Comparison of ENCODE assay signal across 8 cellular contexts in genomic region chr19:56393119-56394012, GRCh38.
A peak's percentile ranks its signal among the peaks of the same experiment; 100 is the strongest.
DNase-seq lines count a peak whose midpoint lies in the region; ATAC-seq and TF ChIP-seq lines count a peak whose summit lies in the region.

ZNF582 (minus strand) TSS chr19:56393534; CDS start chr19:56391752, 1,782 bp downstream.

- DNase-seq in AML-193 (lab: John Stamatoyannopoulos, UW), result peak; percentile 83 to 90
- DNase-seq in NCI-H748 (lab: John Stamatoyannopoulos, UW; ENCODE audit: unreplicated experiment), result peak; percentile 98
- DNase-seq in activated CD8-positive, alpha-beta memory T cell treated with anti-CD3 and anti-CD28 coated beads, Interleukin-2, amount 50 U/mL, for 48 hours, result peak; percentile 89
- peak; percentile 98 for DNase-seq in epithelial cell of esophagus (ENCODE audit: low read depth)
- peak; percentile 97 for DNase-seq in middle frontal gyrus (ENCODE audit: extremely low spot score, low spot score)
- peak; percentile 75 to 83 for DNase-seq in stimulated activated CD8-positive, alpha-beta memory T cell treated with anti-CD3 and anti-CD28 coated beads, Interleukin-2, amount 100 ng/mL, for 1 hour (ENCODE audit: low read depth in 2 of 2)

- TF ChIP-seq CTCF in epithelial cell of esophagus (IDR thresholded peaks at IDR 0.05; ENCODE audit: insufficient read depth, low read depth, low read length, missing control alignments), result peak; percentile 74

- peak within 1 kb of the TSS; percentile 97 for H3K4me3 ChIP-seq in epithelial cell of esophagus (ENCODE audit: low read length)

- ATAC-seq in GM19025 (IDR thresholded peaks at IDR 0.05; ENCODE audit: low read depth, unreplicated experiment) (peak; percentile 74), HG03432 (IDR thresholded peaks at IDR 0.05; ENCODE audit: unreplicated experiment) (peak; percentile 95)

Comparison
In these comparisons a context has a peak if more than half of its experiments do, and no peak if none do; other contexts are left out.
1. Peak in every context shown above with its lines: DNase-seq, ATAC-seq and H3K4me3 ChIP-seq.